Comparison of ENCODE assay signal across 22 cellular contexts in genomic region chr15:31733424-31733823, GRCh38.
"Had no signal": no experiment of that assay in that cellular context is flagged by ENCODE, and none has a peak within 500 bp of the region (broad histone marks: within the 10 kb centered on the region; RNA-seq: fewer than 3 reads in every experiment).

No MANE protein-coding gene starts in this region.

- DNase-seq: effector CD8-positive, alpha-beta T cell; foreskin melanocyte; immature natural killer cell; left cardiac atrium; left ventricle myocardium inferior; lower lobe of right lung; pancreas; retina; sigmoid colon; stimulated activated CD4-positive, alpha-beta T cell treated with anti-CD3 and anti-CD28 coated beads, Interleukin-2, amount 100 ng/mL, for 24 hours; stimulated activated CD4-positive, alpha-beta T cell treated with anti-CD3 and anti-CD28 coated beads, Interleukin-4, amount 100 ng/mL, for 4 hours; stimulated activated naive B cell treated with anti-CD40 and anti-IgM and Interleukin-4, amounts not matched to agents 10 μg/mL and 1 μg/mL and 100 μg/mL, for 72 hours; stimulated activated naive CD8-positive, alpha-beta T cell treated with anti-CD3 and anti-CD28 coated beads, Interleukin-15, amount 100 ng/mL, for 72 hours; tibial artery; upper lobe of left lung; uterus had no signal

- H3K9me3 ChIP-seq: lower lobe of right lung, pancreas, prostate gland had no signal

- H3K4me2 ChIP-seq: neural progenitor cell had no signal

- H3K27me3 ChIP-seq: neural progenitor cell, pancreas, sigmoid colon, tibial artery, upper lobe of left lung, uterus had no signal

- H3K4me1 ChIP-seq: left ventricle myocardium inferior, lower lobe of right lung, neural progenitor cell, pancreas, prostate gland, sigmoid colon, tibial artery, upper lobe of left lung, uterus had no signal

- ATAC-seq: left cardiac atrium; lower lobe of right lung; natural killer cell treated with Interleukin-12 subunit alpha and Interleukin-12 subunit beta and Interleukin-15 and Interleukin-18, amount 100 ng/mL, for 72 hours; pancreas; stimulated activated naive B cell treated with anti-CD40 and anti-IgM and Interleukin-4, amounts not matched to agents 10 μg/mL and 1 μg/mL and 100 μg/mL, for 72 hours; stimulated activated naive CD8-positive, alpha-beta T cell treated with anti-CD3 and anti-CD28 coated beads, Interleukin-15, amount 100 ng/mL, for 72 hours had no signal

- H3K4me3 ChIP-seq: coronary artery, left ventricle myocardium inferior, lower lobe of right lung, neural progenitor cell, pancreas, prostate gland, sigmoid colon, skin epidermis, tibial artery, upper lobe of left lung, uterus had no signal

- FAIRE-seq: keratinocyte, pancreas had no signal

- H3K27ac ChIP-seq: coronary artery, left ventricle myocardium inferior, lower lobe of right lung, neural progenitor cell, pancreas, prostate gland, sigmoid colon, skin epidermis, tibial artery, upper lobe of left lung, uterus had no signal
